In the genomic region with DNA sequence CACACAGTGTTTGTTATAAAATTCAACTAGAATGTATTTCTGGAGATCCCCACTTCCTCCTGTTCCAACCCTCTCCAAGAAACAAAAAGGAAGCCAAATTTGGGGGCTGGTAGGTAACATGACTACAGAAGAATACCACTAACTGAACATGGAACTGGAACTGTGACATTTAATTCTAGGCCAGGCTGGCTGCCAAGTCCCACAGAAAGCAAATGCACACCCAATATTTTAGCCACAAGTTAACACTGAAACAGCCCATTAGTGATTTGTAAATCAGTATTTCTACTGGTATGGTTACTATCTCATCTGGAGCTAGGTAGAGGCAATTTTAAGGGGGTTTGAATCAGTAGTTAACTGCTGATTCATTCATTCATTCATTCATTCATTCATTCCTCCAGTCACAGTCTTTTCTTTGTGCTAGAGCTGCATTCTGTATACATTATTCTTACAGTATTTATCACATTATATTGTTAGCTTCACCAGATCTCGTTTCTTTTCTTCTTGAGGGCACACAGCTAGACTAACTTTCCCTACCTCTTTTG, we compare ENCODE assay signal across 1 cellular context.
TF ChIP-seq lines count a peak whose summit lies in the region.

No MANE protein-coding gene starts in this region.

TF ChIP-seq in HepG2, 621 proteins besides CTCF, POLR2A, EP300 and RAD21 (continued from another document):
- TF ChIP-seq, protein P1, sequence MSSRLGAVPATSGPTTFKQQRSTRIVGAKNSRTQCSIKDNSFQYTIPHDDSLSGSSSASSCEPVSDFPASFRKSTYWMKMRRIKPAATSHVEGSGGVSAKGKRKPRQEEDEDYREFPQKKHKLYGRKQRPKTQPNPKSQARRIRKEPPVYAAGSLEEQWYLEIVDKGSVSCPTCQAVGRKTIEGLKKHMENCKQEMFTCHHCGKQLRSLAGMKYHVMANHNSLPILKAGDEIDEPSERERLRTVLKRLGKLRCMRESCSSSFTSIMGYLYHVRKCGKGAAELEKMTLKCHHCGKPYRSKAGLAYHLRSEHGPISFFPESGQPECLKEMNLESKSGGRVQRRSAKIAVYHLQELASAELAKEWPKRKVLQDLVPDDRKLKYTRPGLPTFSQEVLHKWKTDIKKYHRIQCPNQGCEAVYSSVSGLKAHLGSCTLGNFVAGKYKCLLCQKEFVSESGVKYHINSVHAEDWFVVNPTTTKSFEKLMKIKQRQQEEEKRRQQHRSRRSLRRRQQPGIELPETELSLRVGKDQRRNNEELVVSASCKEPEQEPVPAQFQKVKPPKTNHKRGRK (CRISPR knock-in tag; IDR thresholded peaks at IDR 0.05): no peak
- TF ChIP-seq, protein P2, sequence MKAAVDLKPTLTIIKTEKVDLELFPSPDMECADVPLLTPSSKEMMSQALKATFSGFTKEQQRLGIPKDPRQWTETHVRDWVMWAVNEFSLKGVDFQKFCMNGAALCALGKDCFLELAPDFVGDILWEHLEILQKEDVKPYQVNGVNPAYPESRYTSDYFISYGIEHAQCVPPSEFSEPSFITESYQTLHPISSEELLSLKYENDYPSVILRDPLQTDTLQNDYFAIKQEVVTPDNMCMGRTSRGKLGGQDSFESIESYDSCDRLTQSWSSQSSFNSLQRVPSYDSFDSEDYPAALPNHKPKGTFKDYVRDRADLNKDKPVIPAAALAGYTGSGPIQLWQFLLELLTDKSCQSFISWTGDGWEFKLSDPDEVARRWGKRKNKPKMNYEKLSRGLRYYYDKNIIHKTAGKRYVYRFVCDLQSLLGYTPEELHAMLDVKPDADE (CRISPR knock-in tag; IDR thresholded peaks at IDR 0.05): no peak
- TF ChIP-seq RXRB (CRISPR knock-in tag; IDR thresholded peaks at IDR 0.05; ENCODE audit: borderline replicate concordance) (no peak), ZMYM2 (CRISPR knock-in tag; IDR thresholded peaks at IDR 0.05) (no peak), ZFP36L2 (CRISPR knock-in tag; IDR thresholded peaks at IDR 0.05) (no peak), IRX3 (CRISPR knock-in tag; IDR thresholded peaks at IDR 0.05; ENCODE audit: borderline replicate concordance, low read depth) (no peak), ZSCAN12 (CRISPR knock-in tag; IDR thresholded peaks at IDR 0.05) (no peak), SALL1 (CRISPR knock-in tag; IDR thresholded peaks at IDR 0.05) (no peak), NAIF1 (CRISPR knock-in tag; IDR thresholded peaks at IDR 0.05; ENCODE audit: borderline replicate concordance) (no peak), PAF1 (CRISPR knock-in tag; IDR thresholded peaks at IDR 0.05) (no peak)
- TF ChIP-seq, protein P3, sequence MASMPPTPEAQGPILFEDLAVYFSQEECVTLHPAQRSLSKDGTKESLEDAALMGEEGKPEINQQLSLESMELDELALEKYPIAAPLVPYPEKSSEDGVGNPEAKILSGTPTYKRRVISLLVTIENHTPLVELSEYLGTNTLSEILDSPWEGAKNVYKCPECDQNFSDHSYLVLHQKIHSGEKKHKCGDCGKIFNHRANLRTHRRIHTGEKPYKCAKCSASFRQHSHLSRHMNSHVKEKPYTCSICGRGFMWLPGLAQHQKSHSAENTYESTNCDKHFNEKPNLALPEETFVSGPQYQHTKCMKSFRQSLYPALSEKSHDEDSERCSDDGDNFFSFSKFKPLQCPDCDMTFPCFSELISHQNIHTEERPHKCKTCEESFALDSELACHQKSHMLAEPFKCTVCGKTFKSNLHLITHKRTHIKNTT (CRISPR knock-in tag; IDR thresholded peaks at IDR 0.05): no peak
- TF ChIP-seq, protein P4, sequence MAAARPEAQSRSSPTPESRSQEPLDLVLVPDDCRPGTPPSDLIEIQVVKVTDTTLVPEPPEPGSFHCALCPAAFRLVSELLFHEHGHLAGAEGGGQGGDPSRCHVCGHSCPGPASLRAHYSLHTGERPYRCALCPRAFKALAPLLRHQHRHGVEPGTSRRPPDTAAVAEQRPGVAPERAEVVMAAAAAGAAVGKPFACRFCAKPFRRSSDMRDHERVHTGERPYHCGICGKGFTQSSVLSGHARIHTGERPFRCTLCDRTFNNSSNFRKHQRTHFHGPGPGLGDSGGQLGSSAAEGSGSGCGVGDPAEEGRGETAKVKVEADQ (CRISPR knock-in tag; IDR thresholded peaks at IDR 0.05; ENCODE audit: borderline replicate concordance): no peak
- TF ChIP-seq, protein P5, sequence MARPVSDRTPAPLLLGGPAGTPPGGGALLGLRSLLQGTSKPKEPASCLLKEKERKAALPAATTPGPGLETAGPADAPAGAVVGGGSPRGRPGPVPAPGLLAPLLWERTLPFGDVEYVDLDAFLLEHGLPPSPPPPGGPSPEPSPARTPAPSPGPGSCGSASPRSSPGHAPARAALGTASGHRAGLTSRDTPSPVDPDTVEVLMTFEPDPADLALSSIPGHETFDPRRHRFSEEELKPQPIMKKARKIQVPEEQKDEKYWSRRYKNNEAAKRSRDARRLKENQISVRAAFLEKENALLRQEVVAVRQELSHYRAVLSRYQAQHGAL (CRISPR knock-in tag; IDR thresholded peaks at IDR 0.05; ENCODE audit: not compliant biosample characterization): no peak
- TF ChIP-seq, protein P6, sequence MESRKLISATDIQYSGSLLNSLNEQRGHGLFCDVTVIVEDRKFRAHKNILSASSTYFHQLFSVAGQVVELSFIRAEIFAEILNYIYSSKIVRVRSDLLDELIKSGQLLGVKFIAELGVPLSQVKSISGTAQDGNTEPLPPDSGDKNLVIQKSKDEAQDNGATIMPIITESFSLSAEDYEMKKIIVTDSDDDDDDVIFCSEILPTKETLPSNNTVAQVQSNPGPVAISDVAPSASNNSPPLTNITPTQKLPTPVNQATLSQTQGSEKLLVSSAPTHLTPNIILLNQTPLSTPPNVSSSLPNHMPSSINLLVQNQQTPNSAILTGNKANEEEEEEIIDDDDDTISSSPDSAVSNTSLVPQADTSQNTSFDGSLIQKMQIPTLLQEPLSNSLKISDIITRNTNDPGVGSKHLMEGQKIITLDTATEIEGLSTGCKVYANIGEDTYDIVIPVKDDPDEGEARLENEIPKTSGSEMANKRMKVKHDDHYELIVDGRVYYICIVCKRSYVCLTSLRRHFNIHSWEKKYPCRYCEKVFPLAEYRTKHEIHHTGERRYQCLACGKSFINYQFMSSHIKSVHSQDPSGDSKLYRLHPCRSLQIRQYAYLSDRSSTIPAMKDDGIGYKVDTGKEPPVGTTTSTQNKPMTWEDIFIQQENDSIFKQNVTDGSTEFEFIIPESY (CRISPR knock-in tag; IDR thresholded peaks at IDR 0.05): no peak
